In genomic region chr4:37802068-37802666, GRCh38 we compare ENCODE assay signal across 8 cellular contexts. TPM values are rescaled to one million over a fixed set of nuclear protein-coding genes. Genes with fewer than 3 reads are reported as not detected.
DNase-seq lines count a peak whose midpoint lies in the region; ATAC-seq and TF ChIP-seq lines count a peak whose summit lies in the region.

No MANE protein-coding gene starts in this region.

- peak; percentile 46 for ATAC-seq in HG02885 (IDR thresholded peaks at IDR 0.05; ENCODE audit: poor library complexity, unreplicated experiment)
- no peak for ATAC-seq in lung (ENCODE audit: insufficient read depth, low FRiP score)
- ATAC-seq in HG02870 (IDR thresholded peaks at IDR 0.05; ENCODE audit: unreplicated experiment), result no peak

- WGBS in lung, 2 donors, result 36 to 61% methylated on average over 4 of the region's 4 CpGs

- no peak overlapping the region for H3K27ac ChIP-seq in lung (ENCODE audit: low read depth in 1 of 2, low read length in 1 of 2)

- no peaks in the 10 kb centered on the region for H3K36me3 ChIP-seq in BE2C
- H3K36me3 ChIP-seq in lung (ENCODE audit: control insufficient read depth in 2 of 2, insufficient read depth in 2 of 2, low read length in 2 of 2), result no peaks in the 10 kb centered on the region

- no peaks in the 10 kb centered on the region for H3K27me3 ChIP-seq in BE2C
- no peaks in the 10 kb centered on the region for H3K27me3 ChIP-seq in lung (ENCODE audit: control insufficient read depth, insufficient read depth)

- H3K4me1 ChIP-seq in BE2C, result no peaks in the 10 kb centered on the region
- H3K4me1 ChIP-seq in lung (ENCODE audit: control insufficient read depth in 2 of 2, insufficient read depth in 2 of 2, low read length in 2 of 2), result no peaks in the 10 kb centered on the region

- H3K36me3 Mint-ChIP-seq in activated naive CD8-positive, alpha-beta T cell treated with anti-CD3 and anti-CD28 coated beads for 36 hours, result no peaks in the 10 kb centered on the region

- H3K9me3 ChIP-seq in BE2C (no peaks in the 10 kb centered on the region), lung (ENCODE audit: control insufficient read depth in 2 of 2, insufficient read depth in 1 of 2, low read length in 1 of 2) (no peaks in the 10 kb centered on the region)

- no peaks in the 10 kb centered on the region for H3K9me3 Mint-ChIP-seq in activated naive CD8-positive, alpha-beta T cell treated with anti-CD3 and anti-CD28 coated beads for 36 hours

- peak; percentile 77 for DNase-seq in BE2C
- peak; percentile 90 for DNase-seq in NCI-H774 (lab: John Stamatoyannopoulos, UW)
- peak; percentile 69 for DNase-seq in choroid plexus epithelial cell (ENCODE audit: low read depth)
- peak; percentile 55 for DNase-seq in lung (ENCODE audit: low spot score)
- DNase-seq in activated naive CD8-positive, alpha-beta T cell treated with anti-CD3 and anti-CD28 coated beads for 36 hours, result no peak
- DNase-seq in mesenteric fat pad (ENCODE audit: low spot score), result no peak

- H3K4me3 Mint-ChIP-seq in activated naive CD8-positive, alpha-beta T cell treated with anti-CD3 and anti-CD28 coated beads for 36 hours, result no peak overlapping the region

- TF ChIP-seq CTCF in BE2C (IDR thresholded peaks at IDR 0.05; ENCODE audit: low read depth, low read length) (peak; percentile 93), choroid plexus epithelial cell (conservative IDR thresholded peaks at IDR 0.05; ENCODE audit: low read depth, low read length) (peak; percentile 72), lung (IDR thresholded peaks at IDR 0.05; ENCODE audit: control extremely low read depth, extremely low read depth) (peak; percentile 70)

- H3K4me1 Mint-ChIP-seq in activated naive CD8-positive, alpha-beta T cell treated with anti-CD3 and anti-CD28 coated beads for 36 hours, result no peaks in the 10 kb centered on the region

- no peak overlapping the region for H3K4me3 ChIP-seq in BE2C (ENCODE audit: low read depth, low read length)
- H3K4me3 ChIP-seq in choroid plexus epithelial cell (ENCODE audit: low read depth, low read length), result no peak overlapping the region
- no peak overlapping the region for H3K4me3 ChIP-seq in lung

- no peak overlapping the region for H3K27ac Mint-ChIP-seq in activated naive CD8-positive, alpha-beta T cell treated with anti-CD3 and anti-CD28 coated beads for 36 hours

- H3K27me3 Mint-ChIP-seq in activated naive CD8-positive, alpha-beta T cell treated with anti-CD3 and anti-CD28 coated beads for 36 hours, result no peaks in the 10 kb centered on the region

RNA-seq across cellular contexts. Expression of gene PGM2, which starts 24.3 kb away (rescaled TPM):
- 5.0 TPM for polyA plus RNA-seq in BE2C (2012; ENCODE audit: insufficient read depth, insufficient read length, low read depth)
- 10 to 100 TPM; 22.5 to 28.9 TPM for total RNA-seq in lung
- 10 to 100 TPM in 1 of 2 donors, 1 to 10 TPM in 1; 4.8 to 14.3 TPM for polyA plus RNA-seq in lung
- 10 to 100 TPM; 75.7 to 78.7 TPM for total RNA-seq in activated naive CD8-positive, alpha-beta T cell treated with anti-CD3 and anti-CD28 coated beads for 36 hours
- 20.6 TPM for total RNA-seq in mesenteric fat pad

Comparison
In these comparisons a context has a peak if more than half of its experiments do, and no peak if none do; other contexts are left out.
1. DNase-seq: peak in BE2C (single experiment), NCI-H774 (single experiment), choroid plexus epithelial cell (single experiment) and lung (single experiment); none in activated naive CD8-positive, alpha-beta T cell treated with anti-CD3 and anti-CD28 coated beads for 36 hours (single experiment) and mesenteric fat pad (single experiment).
2. Peak in every context shown above with its lines, with median percentiles within 50 percentile points of each other: CTCF ChIP-seq.